In genomic region chrX:129108936-129109335, GRCh38 we compare ENCODE assay signal across 1 cellular context.
TF ChIP-seq lines count a peak whose summit lies in the region.

No MANE protein-coding gene starts in this region.

TF ChIP-seq in H1, 55 proteins besides CTCF, POLR2A, EP300 and RAD21 (continued from another document):
- TF ChIP-seq POU5F1 (IDR thresholded peaks at IDR 0.05; ENCODE audit: low read depth, low read length) = no peak
